8 cellular contexts compared by ENCODE assay signal in the genomic region with DNA sequence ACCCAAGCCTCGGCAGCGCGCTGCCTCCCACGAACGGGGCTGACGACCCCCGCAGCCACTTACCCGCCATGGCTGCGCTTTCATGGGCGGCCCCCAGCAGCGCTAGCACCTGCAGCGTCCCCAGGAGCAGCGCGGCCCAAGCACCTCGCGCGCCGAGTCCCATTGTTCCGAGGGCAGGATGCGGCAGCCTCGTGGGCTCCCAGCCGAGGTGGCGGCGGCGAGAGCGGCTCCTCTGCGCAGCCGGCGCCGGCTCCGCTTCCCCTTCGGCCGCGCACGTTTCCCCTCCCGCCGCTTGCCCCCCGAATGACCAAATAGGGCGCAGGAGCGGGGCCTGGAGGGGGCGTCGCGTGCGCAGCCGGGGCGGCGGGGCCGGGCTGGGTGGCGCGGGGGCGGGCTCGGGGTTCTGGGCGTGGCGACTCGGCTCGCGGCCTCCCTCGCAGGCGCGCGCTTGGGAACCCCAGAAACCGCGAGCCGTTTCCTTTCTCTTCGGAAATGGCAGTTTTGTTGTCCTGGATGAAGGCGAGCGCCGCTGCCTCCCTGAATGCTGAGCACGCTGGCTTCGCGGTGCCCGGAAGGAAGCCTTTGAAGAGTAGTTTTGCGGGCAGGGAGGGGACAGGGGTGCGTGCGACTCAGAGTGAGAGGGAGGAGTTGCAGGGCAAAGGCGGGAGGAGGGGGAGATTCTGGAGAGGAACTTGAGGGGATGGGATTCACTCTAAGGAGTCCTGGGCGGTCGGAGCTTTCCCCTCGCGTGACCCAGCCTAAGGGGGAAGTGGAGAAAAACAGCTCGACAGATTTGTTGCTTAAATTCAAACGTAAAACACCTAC. TPM values are rescaled to one million over a fixed set of nuclear protein-coding genes. Genes with fewer than 3 reads are reported as not detected.
DNase-seq lines count a peak whose midpoint lies in the region; ATAC-seq and TF ChIP-seq lines count a peak whose summit lies in the region.

TMEM123 (minus strand) TSS at position 305 of the 825 bp plus-strand sequence; CDS start at position 163, 142 bp downstream.

- peak within 1 kb of the TSS; percentile 99 for H3K4me3 Mint-ChIP-seq in CD4-positive, alpha-beta T cell
- peak within 1 kb of the TSS; percentile 99 for H3K4me3 Mint-ChIP-seq in mesothelial cell of epicardium

- H3K27me3 ChIP-seq in CD4-positive, alpha-beta T cell (ENCODE audit: control insufficient read depth, insufficient read depth, low read length) = no peaks in the 10 kb centered on the region

- H3K4me1 Mint-ChIP-seq in CD4-positive, alpha-beta T cell (ENCODE audit: low read depth) = peaks cover 84% of the 10 kb centered on the region
- H3K4me1 Mint-ChIP-seq in mesothelial cell of epicardium = peaks cover 50% of the 10 kb centered on the region

- ATAC-seq in CD4-positive, alpha-beta T cell (ENCODE audit: poor library complexity) = peak; percentile 65
- ATAC-seq in GM19372 (IDR thresholded peaks at IDR 0.05; ENCODE audit: low read depth, unreplicated experiment) (peak; percentile 57), HG03521 (IDR thresholded peaks at IDR 0.05; ENCODE audit: unreplicated experiment) (peak; percentile 62)

- H3K27ac ChIP-seq in CD4-positive, alpha-beta T cell (ENCODE audit: low read depth, low read length) = peak within 1 kb of the TSS; percentile 90

- in situ Hi-C loops in endometrial microvascular endothelial cells (cut with HindIII; ENCODE audit: inconsistent ontology term, low pct_unique_long_range_greater_than_20kb, low sequenced_read_pairs) = no loop called here

- no peaks in the 10 kb centered on the region for H3K9me3 ChIP-seq in CD4-positive, alpha-beta T cell (ENCODE audit: control insufficient read depth, low read length)

- H3K9me3 Mint-ChIP-seq in CD4-positive, alpha-beta T cell = no peaks in the 10 kb centered on the region
- H3K9me3 Mint-ChIP-seq in mesothelial cell of epicardium = no peaks in the 10 kb centered on the region

- POLR2A ChIA-PET in CD4-positive, alpha-beta T cell (lab: Charles Lee) = interaction anchor here (0.6 to 3.0 kb wide), 47 partner anchors 10 to 152 kb away, joined by 3 to 39 read pairs (median 5); partner anchors contain the start of genes BIRC2 and BIRC3

- DNase-seq in CD4-positive, alpha-beta T cell = peak; percentile 78 to 90 (median 88)
- DNase-seq in NOMO-1 treated with DMSO at 0.1 percent for 48 hours (lab: John Stamatoyannopoulos, UW; ENCODE audit: unreplicated experiment) = peak; percentile 94
- peak; percentile 63 for DNase-seq in activated CD8-positive, alpha-beta memory T cell treated with anti-CD3 and anti-CD28 coated beads, Interleukin-2, amount 50 U/mL, for 24 hours (ENCODE audit: extremely low read depth)
- DNase-seq in mesothelial cell of epicardium (ENCODE audit: low spot score in 2 of 2, unreplicated experiment in 2 of 2) = peak; percentile 67 to 82
- peak; percentile 79 to 82 for DNase-seq in stimulated activated CD8-positive, alpha-beta memory T cell treated with anti-CD3 and anti-CD28 coated beads, Interleukin-2, amount 100 ng/mL, for 1 hour (ENCODE audit: low read depth in 2 of 2)

- peaks cover 44% of the 10 kb centered on the region for H3K36me3 Mint-ChIP-seq in CD4-positive, alpha-beta T cell (ENCODE audit: low read depth)
- peaks cover under 1% of the 10 kb centered on the region for H3K36me3 Mint-ChIP-seq in mesothelial cell of epicardium

- CTCF ChIA-PET in CD4-positive, alpha-beta T cell (lab: Charles Lee) = interaction anchor here (0.6 to 2.3 kb wide), 16 partner anchors 14 to 609 kb away, joined by 3 to 16 read pairs (median 4); no protein-coding TSS in a partner anchor

- no peaks in the 10 kb centered on the region for H3K27me3 Mint-ChIP-seq in CD4-positive, alpha-beta T cell
- no peaks in the 10 kb centered on the region for H3K27me3 Mint-ChIP-seq in mesothelial cell of epicardium (ENCODE audit: low read depth)

- intact Hi-C loops in CD4-positive, alpha-beta T cell (cut with DNase I, micrococcal nuclease) = loop anchor here (1.0 to 5.0 kb wide), 8 partner anchors 14 to 106 kb away; partner anchors contain the start of gene BIRC2 (in 1 of the 2)

- H3K27ac Mint-ChIP-seq in CD4-positive, alpha-beta T cell = peak within 1 kb of the TSS; percentile 96
- H3K27ac Mint-ChIP-seq in mesothelial cell of epicardium = peak within 1 kb of the TSS; percentile 99

- no peak for TF ChIP-seq CTCF in CD4-positive, alpha-beta T cell (IDR thresholded peaks at IDR 0.05)
- TF ChIP-seq CTCF in mesothelial cell of epicardium (IDR thresholded peaks at IDR 0.05; ENCODE audit: unreplicated experiment) = no peak

RNA-seq across cellular contexts. Expression of gene TMEM123, which starts in this region (rescaled TPM):
- 100 to 1,000 TPM; 288 to 307 TPM for total RNA-seq in CD4-positive, alpha-beta T cell
- 200 TPM for total RNA-seq in endometrial microvascular endothelial cells (ENCODE audit: inconsistent ontology term)
- 131 to 144 TPM (median 137 TPM) in 3 replicates for total RNA-seq in mesothelial cell of epicardium

Comparison
In these comparisons a context has a peak if more than half of its experiments do, and no peak if none do; other contexts are left out.
1. Peak in every context shown above with its lines: DNase-seq, ATAC-seq and H3K27ac ChIP-seq.